Comparison of ENCODE assay signal across 12 cellular contexts in the genomic region with DNA sequence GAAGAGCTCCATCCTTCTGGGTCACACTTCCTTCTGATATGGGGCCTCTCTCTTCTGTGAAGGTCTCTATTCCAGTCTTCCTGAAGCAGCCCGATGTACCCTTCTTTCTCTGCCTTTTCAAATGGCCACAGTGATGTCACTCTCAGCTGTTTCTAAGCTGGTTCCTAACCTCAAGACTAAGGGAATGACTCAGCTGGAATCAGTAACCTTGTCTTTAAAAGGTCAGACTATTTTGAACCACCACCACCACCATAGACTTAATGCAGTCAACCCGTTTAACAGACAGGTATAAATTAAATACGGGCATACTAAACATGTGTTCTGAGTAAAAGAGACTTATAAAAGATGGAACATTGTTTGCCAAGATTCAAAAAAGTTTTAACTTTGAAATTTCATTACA.
DNase-seq lines count a peak whose midpoint lies in the region; ATAC-seq and TF ChIP-seq lines count a peak whose summit lies in the region.
"Had no signal": no experiment of that assay in that cellular context is flagged by ENCODE, and none has a peak within 500 bp of the region (broad histone marks: within the 10 kb centered on the region; RNA-seq: fewer than 3 reads in every experiment).

No MANE protein-coding gene starts in this region.

- WGBS in esophagus muscularis mucosa = 91% methylated on average over 3 of the region's 3 CpGs

- H3K4me1 Mint-ChIP-seq in activated CD4-positive, alpha-beta memory T cell treated with anti-CD3 and anti-CD28 coated beads for 36 hours (ENCODE audit: low read depth) = peaks cover 19% of the 10 kb centered on the region
- H3K4me1 Mint-ChIP-seq: CD8-positive, alpha-beta memory T cell had no signal

- DNase-seq in GM12865 (ENCODE audit: low read depth) (peak; percentile 55), astrocyte of the spinal cord (ENCODE audit: low read depth, low spot score) (peak; percentile 36), esophagus muscularis mucosa (ENCODE audit: extremely low spot score) (no peak), left ventricle myocardium superior (no peak), NCI-H82 treated with DMSO at 0.1 percent for 48 hours (lab: John Stamatoyannopoulos, UW; ENCODE audit: unreplicated experiment) (no peak)
- DNase-seq in activated CD4-positive, alpha-beta memory T cell treated with anti-CD3 and anti-CD28 coated beads for 36 hours = no peak
- DNase-seq: CD8-positive, alpha-beta memory T cell; effector CD4-positive, alpha-beta T cell; stimulated activated CD4-positive, alpha-beta T cell treated with anti-CD3 and anti-CD28 coated beads, Interleukin-2, amount 100 ng/mL, for 24 hours had no signal

- POLR2A ChIA-PET in activated CD4-positive, alpha-beta memory T cell treated with anti-CD3 and anti-CD28 coated beads for 36 hours (lab: Charles Lee) = no interaction called here

- in situ Hi-C loops in astrocyte of the spinal cord (cut with HindIII; ENCODE audit: low sequenced_read_pairs) = no loop called here

- H3K4me3 ChIP-seq in GM12865 (ENCODE audit: low read depth, low read length) (no peak overlapping the region), astrocyte of the spinal cord (ENCODE audit: low read depth, low read length) (no peak overlapping the region), esophagus muscularis mucosa (no peak overlapping the region)

- intact Hi-C loops in esophagus muscularis mucosa (cut with DNase I) (no loop called here), left ventricle myocardium superior (cut with micrococcal nuclease) (no loop called here)
- intact Hi-C loops in activated CD4-positive, alpha-beta memory T cell treated with anti-CD3 and anti-CD28 coated beads for 36 hours (cut with micrococcal nuclease) = loop anchor here (1.0 kb wide), 1 partner anchor 47 kb away; no protein-coding TSS in a partner anchor

- no peaks in the 10 kb centered on the region for H3K4me1 ChIP-seq in esophagus muscularis mucosa

- H3K36me3 ChIP-seq in esophagus muscularis mucosa = no peaks in the 10 kb centered on the region

- H3K9me3 Mint-ChIP-seq in activated CD4-positive, alpha-beta memory T cell treated with anti-CD3 and anti-CD28 coated beads for 36 hours = no peaks in the 10 kb centered on the region
- H3K9me3 Mint-ChIP-seq: CD8-positive, alpha-beta memory T cell had no signal

- no peak overlapping the region for H3K27ac ChIP-seq in esophagus muscularis mucosa (replicated peaks in 1 of 4)
- H3K27ac ChIP-seq: HL-60 had no signal

- no peak for TF ChIP-seq CTCF in GM12865 (IDR thresholded peaks at IDR 0.05; ENCODE audit: insufficient read depth, low read depth, low read length, missing control alignments)
- no peak for TF ChIP-seq CTCF in astrocyte of the spinal cord (IDR thresholded peaks at IDR 0.05; ENCODE audit: low read depth, low read length)
- no peak for TF ChIP-seq CTCF in esophagus muscularis mucosa (IDR thresholded peaks at IDR 0.05)

- CTCF ChIA-PET in activated CD4-positive, alpha-beta memory T cell treated with anti-CD3 and anti-CD28 coated beads for 36 hours (lab: Charles Lee) = no interaction called here

- H3K9me3 ChIP-seq in esophagus muscularis mucosa = no peaks in the 10 kb centered on the region

- no peak overlapping the region for H3K27ac Mint-ChIP-seq in activated CD4-positive, alpha-beta memory T cell treated with anti-CD3 and anti-CD28 coated beads for 36 hours
- H3K27ac Mint-ChIP-seq: CD8-positive, alpha-beta memory T cell had no signal

- no peaks in the 10 kb centered on the region for H3K27me3 ChIP-seq in esophagus muscularis mucosa

- ATAC-seq in GM19397 (IDR thresholded peaks at IDR 0.05; ENCODE audit: unreplicated experiment) = peak; percentile 74
- ATAC-seq in HG03039 (IDR thresholded peaks at IDR 0.05; ENCODE audit: unreplicated experiment) = peak; percentile 84
- no peak for ATAC-seq in left ventricle myocardium superior

- TF ChIP-seq EP300 in esophagus muscularis mucosa (IDR thresholded peaks at IDR 0.05) = no peak

- H3K4me3 Mint-ChIP-seq in activated CD4-positive, alpha-beta memory T cell treated with anti-CD3 and anti-CD28 coated beads for 36 hours = no peak overlapping the region
- H3K4me3 Mint-ChIP-seq: CD8-positive, alpha-beta memory T cell had no signal

- H3K36me3 Mint-ChIP-seq in activated CD4-positive, alpha-beta memory T cell treated with anti-CD3 and anti-CD28 coated beads for 36 hours = peaks cover 3% of the 10 kb centered on the region

- no peaks in the 10 kb centered on the region for H3K27me3 Mint-ChIP-seq in activated CD4-positive, alpha-beta memory T cell treated with anti-CD3 and anti-CD28 coated beads for 36 hours
- H3K27me3 Mint-ChIP-seq: CD8-positive, alpha-beta memory T cell had no signal

- TF ChIP-seq POLR2A in esophagus muscularis mucosa (IDR thresholded peaks at IDR 0.05; ENCODE audit: low read depth) = no peak

Comparison
In these comparisons a context has a peak if more than half of its experiments do, and no peak if none do; other contexts are left out.
1. DNase-seq: peak in GM12865 (single experiment) and astrocyte of the spinal cord (single experiment); none in esophagus muscularis mucosa (single experiment), left ventricle myocardium superior (single experiment), activated CD4-positive, alpha-beta memory T cell treated with anti-CD3 and anti-CD28 coated beads for 36 hours (single experiment) and NCI-H82 treated with DMSO at 0.1 percent for 48 hours (single experiment).